1 cellular context compared by ENCODE assay signal in genomic region chr4:6723851-6724250, GRCh38.
TF ChIP-seq lines count a peak whose summit lies in the region.

No MANE protein-coding gene starts in this region.

TF ChIP-seq in HepG2, 621 proteins besides CTCF, POLR2A, EP300 and RAD21:
- TF ChIP-seq SUZ12 (IDR thresholded peaks at IDR 0.05; ENCODE audit: low read depth, low read length) (no peak), STAG1 (CRISPR knock-in tag; IDR thresholded peaks at IDR 0.05) (peak; percentile 21; the same call in 1 of the 2 replicates), HOMEZ (CRISPR knock-in tag; IDR thresholded peaks at IDR 0.05; ENCODE audit: low read depth) (no peak), ZFX (CRISPR knock-in tag; IDR thresholded peaks at IDR 0.05; ENCODE audit: low read depth) (peak; percentile 49; the same call in 1 of the 2 replicates), HNF4A (CRISPR knock-in tag; IDR thresholded peaks at IDR 0.05) (peak; percentile 57), ZFP91 (CRISPR knock-in tag; IDR thresholded peaks at IDR 0.05; ENCODE audit: borderline replicate concordance) (0 out of 2 replicates have a peak, but pooled peaks have one; percentile 39), ZFY (CRISPR knock-in tag; IDR thresholded peaks at IDR 0.05) (0 out of 2 replicates have a peak, but pooled peaks have one; percentile 22), ZNF687 (CRISPR knock-in tag; IDR thresholded peaks at IDR 0.05) (peak; percentile 32), ZNF224 (CRISPR knock-in tag; IDR thresholded peaks at IDR 0.05) (no peak), GFI1 (CRISPR knock-in tag; IDR thresholded peaks at IDR 0.05; ENCODE audit: borderline replicate concordance) (peak; percentile 15; the same call in 1 of the 2 replicates), ZNF281 (CRISPR knock-in tag; IDR thresholded peaks at IDR 0.05; ENCODE audit: borderline replicate concordance) (no peak), TEAD3 (CRISPR knock-in tag; optimal IDR thresholded peaks at IDR 0.05; ENCODE audit: borderline replicate concordance) (peak; percentile 49), ZNF180 (CRISPR knock-in tag; IDR thresholded peaks at IDR 0.05; ENCODE audit: borderline replicate concordance, low read depth) (no peak), RARA (CRISPR knock-in tag; IDR thresholded peaks at IDR 0.05) (0 out of 2 replicates have a peak, but pooled peaks have one; percentile 10), HINFP (CRISPR knock-in tag; IDR thresholded peaks at IDR 0.05; ENCODE audit: low read depth) (no peak), PAXIP1 (CRISPR knock-in tag; conservative IDR thresholded peaks at IDR 0.05) (0 out of 2 replicates have a peak, but pooled peaks have one; percentile 30), ZSCAN21 (CRISPR knock-in tag; IDR thresholded peaks at IDR 0.05; ENCODE audit: borderline replicate concordance) (0 out of 2 replicates have a peak, but pooled peaks have one; percentile 10)
TF ChIP-seq in HepG2: peak in this region for 11.
